In the genomic region with DNA sequence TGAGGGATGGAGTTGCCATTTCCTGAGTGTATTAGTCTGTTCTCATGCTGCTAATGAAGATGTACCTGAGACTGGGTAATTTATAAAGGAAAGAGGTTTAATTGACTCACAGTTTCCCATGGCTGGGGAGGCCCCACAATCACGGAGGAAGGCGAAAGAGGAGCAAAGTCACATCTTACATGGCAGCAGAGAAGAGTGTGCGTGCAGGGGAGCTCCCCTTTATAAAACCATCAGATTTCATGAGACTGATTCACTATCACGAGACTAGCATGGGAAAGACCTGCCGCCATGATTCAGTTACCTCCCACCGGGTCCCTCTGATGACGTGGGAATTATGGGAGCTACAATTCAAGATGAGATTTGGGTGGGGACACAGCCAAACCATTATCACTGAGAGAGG, we compare ENCODE assay signal across 2 cellular contexts. TPM values are rescaled to one million over a fixed set of nuclear protein-coding genes. Genes with fewer than 3 reads are reported as not detected.
"Had no signal": no experiment of that assay in that cellular context is flagged by ENCODE, and none has a peak within 500 bp of the region (broad histone marks: within the 10 kb centered on the region; RNA-seq: fewer than 3 reads in every experiment).

No MANE protein-coding gene starts in this region.

RNA-seq across cellular contexts. Expression of a gene that starts 33.4 kb away (rescaled TPM):
- total RNA-seq: dermis microvascular lymphatic vessel endothelial cell, endothelial cell of umbilical vein had no signal
- polyA plus RNA-seq: endothelial cell of umbilical vein had no signal
